Comparison of ENCODE assay signal across 8 cellular contexts in genomic region chr10:27360581-27361172, GRCh38.
DNase-seq lines count a peak whose midpoint lies in the region; ATAC-seq and TF ChIP-seq lines count a peak whose summit lies in the region.

No MANE protein-coding gene starts in this region.

- peak; percentile 82 for TF ChIP-seq CTCF in colonic mucosa (IDR thresholded peaks at IDR 0.05)
- peak; percentile 71 to 79 (median 74) for TF ChIP-seq CTCF in right lobe of liver (IDR thresholded peaks at IDR 0.05)

- 5% methylated on average over 3 of the region's 3 CpGs for WGBS in right lobe of liver (ENCODE audit: insufficient coverage, low coverage, low lambda C conversion rate, missing lambda C conversion rate)

- no peak overlapping the region for H3K9ac ChIP-seq in colonic mucosa (ENCODE audit: low read depth in 2 of 2, low read length in 2 of 2)

- DNase-seq in Ammon's horn (ENCODE audit: low spot score) (peak; percentile 90), NCI-H345 (lab: John Stamatoyannopoulos, UW) (peak; percentile 68), colonic mucosa (peak; percentile 76), right lobe of liver (peak; percentile 67 to 80 (median 68))
- peak; percentile 75 to 86 for DNase-seq in activated CD4-positive, alpha-beta T cell treated with anti-CD3 and anti-CD28 coated beads for 4 hours
- DNase-seq in stimulated activated CD4-positive, alpha-beta T cell treated with anti-CD3 and anti-CD28 coated beads, TNF-alpha, amount 100 ng/mL, for 48 hours (ENCODE audit: low read depth in 3 of 3) = peak; percentile 62 to 79 (median 74)

- no peak for TF ChIP-seq POLR2A in right lobe of liver (IDR thresholded peaks at IDR 0.05)

- intact Hi-C loops in colonic mucosa (cut with DNase I) = no loop called here
- intact Hi-C loops in right lobe of liver (cut with DNase I) = no loop called here

- no peak overlapping the region for H3K4me3 ChIP-seq in colonic mucosa
- H3K4me3 ChIP-seq in right lobe of liver = no peak overlapping the region

- H3K9me3 ChIP-seq in colonic mucosa (no peaks in the 10 kb centered on the region), right lobe of liver (no peaks in the 10 kb centered on the region)

- H3K27ac ChIP-seq in colonic mucosa = no peak overlapping the region
- H3K27ac ChIP-seq in right lobe of liver = no peak overlapping the region

- ATAC-seq in GM18909 (IDR thresholded peaks at IDR 0.05; ENCODE audit: poor library complexity, unreplicated experiment) (peak; percentile 93), HG03159 (IDR thresholded peaks at IDR 0.05; ENCODE audit: unreplicated experiment) (peak; percentile 97), right lobe of liver (peak; percentile 84 to 94 (median 88))

- H3K36me3 ChIP-seq in colonic mucosa = no peaks in the 10 kb centered on the region
- no peaks in the 10 kb centered on the region for H3K36me3 ChIP-seq in right lobe of liver

- H3K27me3 ChIP-seq in colonic mucosa = no peaks in the 10 kb centered on the region
- no peaks in the 10 kb centered on the region for H3K27me3 ChIP-seq in right lobe of liver

- H3K4me1 ChIP-seq in colonic mucosa (no peaks in the 10 kb centered on the region), right lobe of liver (no peaks in the 10 kb centered on the region)
